Comparison of ENCODE assay signal across 1 cellular context in the genomic region with DNA sequence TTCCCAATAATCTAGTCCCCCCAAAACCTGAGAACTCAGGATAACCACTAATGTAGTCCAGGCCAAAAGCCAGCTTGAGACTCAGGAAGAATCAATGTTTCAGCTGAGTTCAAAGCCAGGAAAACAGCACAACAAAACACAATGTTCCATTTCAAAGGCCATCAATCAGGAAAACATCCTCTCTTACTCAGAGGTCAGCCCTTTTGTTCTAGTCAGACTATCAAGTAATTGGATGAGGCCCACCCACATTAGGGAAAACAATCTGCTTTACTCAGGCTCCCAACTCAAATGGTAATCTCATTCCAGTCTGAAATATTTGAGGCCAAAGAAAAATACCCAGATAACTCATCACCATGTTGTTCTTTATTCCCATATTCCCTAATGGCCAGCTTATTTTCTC.
TF ChIP-seq lines count a peak whose summit lies in the region.

No MANE protein-coding gene starts in this region.

TF ChIP-seq in endothelial cell of umbilical vein, 7 proteins besides CTCF, POLR2A, EP300 and RAD21:
- TF ChIP-seq JUN (IDR thresholded peaks at IDR 0.05; ENCODE audit: borderline replicate concordance, insufficient read depth, insufficient read length, low read depth) (no peak), FOS (IDR thresholded peaks at IDR 0.05; ENCODE audit: borderline replicate concordance, insufficient read depth, low read length) (peak; percentile 5)
